Comparison of ENCODE assay signal across 30 cellular contexts in the genomic region with DNA sequence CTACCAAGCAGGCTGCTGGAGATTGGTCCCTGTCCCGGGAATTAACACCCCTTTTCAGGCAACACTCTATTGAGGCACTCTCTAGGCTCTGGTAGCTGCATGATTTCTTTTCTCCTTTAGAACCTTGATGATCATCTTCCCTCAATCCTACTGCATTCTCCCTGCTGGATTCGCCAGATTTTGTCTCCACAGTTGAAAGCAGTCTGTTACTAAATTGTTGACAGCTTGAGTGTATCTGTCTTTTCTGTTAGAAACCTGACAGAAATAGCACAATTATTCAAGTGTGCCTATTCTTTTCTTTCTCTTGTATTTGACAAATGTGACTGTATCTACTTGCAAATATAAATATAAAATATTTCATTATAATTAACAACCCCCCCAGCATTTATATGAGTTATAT.
"Had no signal": no experiment of that assay in that cellular context is flagged by ENCODE, and none has a peak within 500 bp of the region (broad histone marks: within the 10 kb centered on the region; RNA-seq: fewer than 3 reads in every experiment).

No MANE protein-coding gene starts in this region.

- H3K27ac Mint-ChIP-seq: activated CD4-positive, alpha-beta memory T cell treated with anti-CD3 and anti-CD28 coated beads for 36 hours; activated CD4-positive, alpha-beta T cell treated with anti-CD3 and anti-CD28 coated beads for 36 hours; activated CD4-positive, alpha-beta T cell treated with anti-CD3 and anti-CD28 coated beads, Interleukin-2, amount 10 ng/mL, durations not matched to agents 24 days and 14 days; activated CD8-positive, alpha-beta T cell treated with anti-CD3 and anti-CD28 coated beads, Interleukin-2, amount 10 ng/mL, durations not matched to agents 7 days and 5 days; activated naive CD4-positive, alpha-beta T cell treated with anti-CD3 and anti-CD28 coated beads, Interleukin-2, amount 10 ng/mL, durations not matched to agents 7 days and 5 days; activated naive CD4-positive, alpha-beta T cell treated with anti-CD3 and anti-CD28 coated beads, Interleukin-2, amount 50 U/mL, for 72 hours; activated naive CD8-positive, alpha-beta T cell treated with anti-CD3 and anti-CD28 coated beads, Interleukin-2, amount 10 ng/mL, durations not matched to agents 7 days and 5 days; activated T-cell treated with anti-CD3 and anti-CD28 coated beads, Interleukin-2, amount 50 U/mL, for 24 hours; activated T-cell treated with anti-CD3 and anti-CD28 coated beads, Interleukin-2, amount 50 U/mL, for 72 hours; brain; dendritic cell treated with granulocyte-macrophage colony-stimulating factor and Interleukin-4, amounts not matched to agents 40 ng/mL and 50 ng/mL, for 4 days; endodermal cell had no signal

- H3K27ac ChIP-seq: ascending aorta, coronary artery, dorsolateral prefrontal cortex, esophagus muscularis mucosa, foreskin keratinocyte, gastrocnemius medialis had no signal

- H3K9me3 ChIP-seq: ascending aorta, esophagus muscularis mucosa, gastrocnemius medialis had no signal

- DNase-seq: activated CD4-positive, alpha-beta memory T cell treated with anti-CD3 and anti-CD28 coated beads for 36 hours; activated CD4-positive, alpha-beta T cell treated with anti-CD3 and anti-CD28 coated beads for 36 hours; activated CD4-positive, alpha-beta T cell treated with anti-CD3 and anti-CD28 coated beads, Interleukin-2, amount 10 ng/mL, durations not matched to agents 24 days and 14 days; activated CD4-positive, CD25-positive, alpha-beta regulatory T cell; activated CD4-positive, CD25-positive, alpha-beta regulatory T cell treated with anti-CD3 and anti-CD28 coated beads, Interleukin-2, amount 50 U/mL, for 72 hours; activated CD8-positive, alpha-beta memory T cell treated with anti-CD3 and anti-CD28 coated beads, Interleukin-2, amount 50 U/mL, for 48 hours; activated CD8-positive, alpha-beta T cell treated with anti-CD3 and anti-CD28 coated beads, Interleukin-2, amount 10 ng/mL, durations not matched to agents 7 days and 5 days; activated gamma-delta T cell; activated naive CD4-positive, alpha-beta T cell; activated naive CD4-positive, alpha-beta T cell treated with anti-CD3 and anti-CD28 coated beads, Interleukin-2, amount 10 ng/mL, durations not matched to agents 7 days and 5 days; activated naive CD8-positive, alpha-beta T cell treated with anti-CD3 and anti-CD28 coated beads, Interleukin-2, amount 10 ng/mL, durations not matched to agents 7 days and 5 days; activated T-cell treated with anti-CD3 and anti-CD28 coated beads for 4 hours; activated T-cell treated with anti-CD3 and anti-CD28 coated beads, Interleukin-2, amount 50 U/mL, for 24 hours; activated T-cell treated with anti-CD3 and anti-CD28 coated beads, Interleukin-2, amount 50 U/mL, for 72 hours; dorsolateral prefrontal cortex; effector memory CD4-positive, alpha-beta T cell; endodermal cell; erythroblast; foreskin keratinocyte; gastrocnemius medialis; glutamatergic neuron; T-helper 2 cell had no signal

- ATAC-seq: activated CD4-positive, alpha-beta T cell treated with anti-CD3 and anti-CD28 coated beads for 36 hours; activated CD8-positive, alpha-beta T cell treated with anti-CD3 and anti-CD28 coated beads, Interleukin-2, amount 10 ng/mL, durations not matched to agents 7 days and 5 days; activated naive CD4-positive, alpha-beta T cell treated with anti-CD3 and anti-CD28 coated beads, Interleukin-2, amount 50 U/mL, for 72 hours; activated T-cell treated with anti-CD3 and anti-CD28 coated beads, Interleukin-2, amount 50 U/mL, for 72 hours; foreskin keratinocyte; gastrocnemius medialis had no signal

- H3K4me1 Mint-ChIP-seq: activated CD4-positive, alpha-beta T cell treated with anti-CD3 and anti-CD28 coated beads for 36 hours; activated CD4-positive, alpha-beta T cell treated with anti-CD3 and anti-CD28 coated beads, Interleukin-2, amount 10 ng/mL, durations not matched to agents 24 days and 14 days; activated naive CD4-positive, alpha-beta T cell treated with anti-CD3 and anti-CD28 coated beads, Interleukin-2, amount 10 ng/mL, durations not matched to agents 7 days and 5 days; activated naive CD8-positive, alpha-beta T cell treated with anti-CD3 and anti-CD28 coated beads, Interleukin-2, amount 10 ng/mL, durations not matched to agents 7 days and 5 days; central memory CD8-positive, alpha-beta T cell; endodermal cell had no signal

- H3K4me3 Mint-ChIP-seq: activated CD4-positive, alpha-beta memory T cell treated with anti-CD3 and anti-CD28 coated beads for 36 hours; activated CD4-positive, alpha-beta T cell treated with anti-CD3 and anti-CD28 coated beads for 36 hours; activated CD4-positive, alpha-beta T cell treated with anti-CD3 and anti-CD28 coated beads, Interleukin-2, amount 10 ng/mL, durations not matched to agents 24 days and 14 days; activated CD8-positive, alpha-beta T cell treated with anti-CD3 and anti-CD28 coated beads, Interleukin-2, amount 10 ng/mL, durations not matched to agents 7 days and 5 days; activated naive CD4-positive, alpha-beta T cell treated with anti-CD3 and anti-CD28 coated beads, Interleukin-2, amount 10 ng/mL, durations not matched to agents 7 days and 5 days; activated naive CD8-positive, alpha-beta T cell treated with anti-CD3 and anti-CD28 coated beads, Interleukin-2, amount 10 ng/mL, durations not matched to agents 7 days and 5 days; activated T-cell treated with anti-CD3 and anti-CD28 coated beads, Interleukin-2, amount 50 U/mL, for 24 hours; activated T-cell treated with anti-CD3 and anti-CD28 coated beads, Interleukin-2, amount 50 U/mL, for 72 hours; brain; central memory CD8-positive, alpha-beta T cell; dendritic cell treated with granulocyte-macrophage colony-stimulating factor and Interleukin-4, amounts not matched to agents 40 ng/mL and 50 ng/mL, for 4 days; endodermal cell had no signal

- H3K27me3 Mint-ChIP-seq: activated CD4-positive, alpha-beta memory T cell treated with anti-CD3 and anti-CD28 coated beads for 36 hours; activated CD4-positive, alpha-beta T cell treated with anti-CD3 and anti-CD28 coated beads for 36 hours; activated CD4-positive, alpha-beta T cell treated with anti-CD3 and anti-CD28 coated beads, Interleukin-2, amount 10 ng/mL, durations not matched to agents 24 days and 14 days; activated naive CD4-positive, alpha-beta T cell treated with anti-CD3 and anti-CD28 coated beads, Interleukin-2, amount 10 ng/mL, durations not matched to agents 7 days and 5 days; activated naive CD8-positive, alpha-beta T cell treated with anti-CD3 and anti-CD28 coated beads, Interleukin-2, amount 10 ng/mL, durations not matched to agents 7 days and 5 days; activated T-cell treated with anti-CD3 and anti-CD28 coated beads, Interleukin-2, amount 50 U/mL, for 24 hours; brain; central memory CD8-positive, alpha-beta T cell; dendritic cell treated with granulocyte-macrophage colony-stimulating factor and Interleukin-4, amounts not matched to agents 40 ng/mL and 50 ng/mL, for 4 days had no signal

- H3K36me3 Mint-ChIP-seq: activated CD4-positive, alpha-beta memory T cell treated with anti-CD3 and anti-CD28 coated beads for 36 hours; activated naive CD4-positive, alpha-beta T cell treated with anti-CD3 and anti-CD28 coated beads, Interleukin-2, amount 10 ng/mL, durations not matched to agents 7 days and 5 days; activated naive CD4-positive, alpha-beta T cell treated with anti-CD3 and anti-CD28 coated beads, Interleukin-2, amount 50 U/mL, for 72 hours; activated naive CD8-positive, alpha-beta T cell treated with anti-CD3 and anti-CD28 coated beads, Interleukin-2, amount 10 ng/mL, durations not matched to agents 7 days and 5 days; brain had no signal

- H3K36me3 ChIP-seq: ascending aorta, esophagus muscularis mucosa, gastrocnemius medialis had no signal

- H3K4me3 ChIP-seq: ascending aorta, coronary artery, dorsolateral prefrontal cortex, esophagus muscularis mucosa, gastrocnemius medialis had no signal

- FAIRE-seq: bronchial epithelial cell had no signal

- H3K9me3 Mint-ChIP-seq: brain had no signal

- H3K27me3 ChIP-seq: ascending aorta, dorsolateral prefrontal cortex, esophagus muscularis mucosa, foreskin keratinocyte, gastrocnemius medialis had no signal

- H3K4me1 ChIP-seq: ascending aorta, esophagus muscularis mucosa, gastrocnemius medialis had no signal
